9 cellular contexts compared by ENCODE assay signal in genomic region chr12:51368640-51369517, GRCh38. TPM values are rescaled to one million over a fixed set of nuclear protein-coding genes. Genes with fewer than 3 reads are reported as not detected.
DNase-seq lines count a peak whose midpoint lies in the region; ATAC-seq, FAIRE-seq and TF ChIP-seq lines count a peak whose summit lies in the region.
"Had no signal": no experiment of that assay in that cellular context is flagged by ENCODE, and none has a peak within 500 bp of the region (broad histone marks: within the 10 kb centered on the region; RNA-seq: fewer than 3 reads in every experiment).

No MANE protein-coding gene starts in this region.

- DNase-seq in right lobe of liver (peak in 2 of 3 donors; percentile 54 to 68), HepG2 (ENCODE audit: low spot score) (no peak), iris pigment epithelial cell (ENCODE audit: low read depth) (peak; percentile 87), vagina (ENCODE audit: extremely low spot score in 2 of 2) (no peak)
- peak; percentile 83 to 86 for DNase-seq in activated T-cell treated with anti-CD3 and anti-CD28 coated beads, Interleukin-2, amount 50 U/mL, for 48 hours
- DNase-seq in stimulated activated CD8-positive, alpha-beta memory T cell treated with anti-CD3 and anti-CD28 coated beads, Interleukin-12 subunit alpha, Interleukin-12 subunit beta, amount 100 ng/mL, for 24 hours (ENCODE audit: extremely low read depth) = peak; percentile 56

- no peak overlapping the region for H3K9ac ChIP-seq in HepG2 (ENCODE audit: insufficient read depth, low read depth, low read length)

- no peak for TF ChIP-seq RAD21 in HepG2 (CRISPR knock-in tag; IDR thresholded peaks at IDR 0.05)

- no peak for FAIRE-seq in HepG2 (lab: Jason Lieb, UNC)

- H3K27me3 ChIP-seq in right lobe of liver = no peaks in the 10 kb centered on the region
- 0 out of 5 replicates have a peak, but pooled peaks cover 0 to 2% of the 10 kb centered on the region in 2 experiments for H3K27me3 ChIP-seq in HepG2 (ENCODE audit: control insufficient read depth in 1 of 2, insufficient read depth in 2 of 2, low read length in 2 of 2)
- no peaks in the 10 kb centered on the region for H3K27me3 ChIP-seq in vagina

- TF ChIP-seq EP300 in HepG2 (IDR thresholded peaks at IDR 0.05; ENCODE audit: low read depth in 2 of 2, low read length in 2 of 2) (no peak), HepG2 (CRISPR knock-in tag; IDR thresholded peaks at IDR 0.05; ENCODE audit: borderline replicate concordance) (no peak)

- H3K4me2 ChIP-seq in HepG2 (ENCODE audit: low read depth, low read length) = no peak overlapping the region

- CTCF ChIA-PET in HepG2 (lab: Yijun Ruan, JAX; ENCODE audit: low intra/inter-chr PET ratio, low total read pairs) = no interaction called here

- no peak overlapping the region for H3K27ac ChIP-seq in right lobe of liver
- H3K27ac ChIP-seq in HepG2 (ENCODE audit: extremely low read length, insufficient read depth, low read length) = no peak overlapping the region
- no peak overlapping the region for H3K27ac ChIP-seq in vagina

- H3K4me3 ChIP-seq in right lobe of liver = no peak overlapping the region
- no peak overlapping the region for H3K4me3 ChIP-seq in HepG2 (replicated peaks in 1 of 3; ENCODE audit: insufficient read depth in 1 of 3, low read depth in 2 of 3, low read length in 3 of 3)
- no peak overlapping the region for H3K4me3 ChIP-seq in vagina

- H3K9me3 ChIP-seq in right lobe of liver = no peaks in the 10 kb centered on the region
- no peaks in the 10 kb centered on the region for H3K9me3 ChIP-seq in HepG2 (ENCODE audit: low read length)
- H3K9me3 ChIP-seq in vagina = no peaks in the 10 kb centered on the region
- H3K9me3 ChIP-seq: Caco-2 had no signal

- intact Hi-C loops in right lobe of liver (cut with DNase I) (no loop called here), HepG2 (cut with micrococcal nuclease; ENCODE audit: unreplicated experiment) (no loop called here), vagina (cut with DNase I) (no loop called here)

- peak; percentile 26 to 30 (median 29) for ATAC-seq in right lobe of liver
- no peak for ATAC-seq in HepG2
- ATAC-seq in HG03108 (IDR thresholded peaks at IDR 0.05; ENCODE audit: unreplicated experiment) = peak; percentile 98

- H3K36me3 ChIP-seq in right lobe of liver (no peaks in the 10 kb centered on the region), HepG2 (replicated peaks in 1 of 2; ENCODE audit: control insufficient read depth in 1 of 2, insufficient read depth in 2 of 2, low read length in 2 of 2) (no peaks in the 10 kb centered on the region), vagina (no peaks in the 10 kb centered on the region)

- in situ Hi-C loops in HepG2 (cut with HindIII; ENCODE audit: extremely low pct_ligation_motif_present, low pct_unique_long_range_greater_than_20kb) = no loop called here

- H4K20me1 ChIP-seq in HepG2 (ENCODE audit: insufficient read depth, low read length) = no peaks in the 10 kb centered on the region

- TF ChIP-seq POLR2A in right lobe of liver (IDR thresholded peaks at IDR 0.05) (no peak), HepG2 (IDR thresholded peaks at IDR 0.05; ENCODE audit: insufficient read depth in 1 of 2, low read depth in 2 of 2, low read length in 2 of 2) (no peak), vagina (IDR thresholded peaks at IDR 0.05) (no peak)

- no peaks in the 10 kb centered on the region for H3K79me2 ChIP-seq in HepG2 (ENCODE audit: insufficient read depth, low read length)

- no peak overlapping the region for H2AFZ ChIP-seq in HepG2 (ENCODE audit: low read length)

- 84% methylated on average over 10 of the region's 17 CpGs for WGBS in right lobe of liver (ENCODE audit: insufficient coverage, low coverage, low lambda C conversion rate, missing lambda C conversion rate)
- WGBS in HepG2 (ENCODE audit: low lambda C conversion rate) = 85% methylated on average over 15 of the region's 17 CpGs

- POLR2A ChIA-PET in HepG2 (lab: Yijun Ruan, JAX) = no interaction called here

- no TSS peak for BruUV-seq in HepG2 (replicated peaks; lab: Mats Ljungman, UMichigan)

- TF ChIP-seq CTCF in right lobe of liver (IDR thresholded peaks at IDR 0.05) (no peak), HepG2 (CRISPR knock-in tag; IDR thresholded peaks at IDR 0.05) (no peak), vagina (IDR thresholded peaks at IDR 0.05) (no peak)

- H3K4me1 ChIP-seq in right lobe of liver (peaks cover 0 to 16% (median 2%) of the 10 kb centered on the region in 4 donors), HepG2 (ENCODE audit: insufficient read depth, low read length) (peaks cover 29% of the 10 kb centered on the region), vagina (peaks cover 11% of the 10 kb centered on the region)

RNA-seq across cellular contexts. Expression of gene GALNT6, which starts 22.3 kb away (rescaled TPM):
- 1 to 10 TPM in 3 of 6 experiments, under 1 TPM in 3; 0.55 to 3.3 (median 1.3) TPM for total RNA-seq in right lobe of liver
- total RNA-seq in HepG2 (2016; rRNA removed; fragmentation: Illumina TruSeq; extraction: Trizol) = 0.87 and 1.1 TPM in 2 replicates
- total RNA-seq in HepG2 (2016; cell fraction: cytosol; rRNA removed; fragmentation: Illumina TruSeq; extraction: Trizol; ENCODE audit: low read depth) = 0.18 TPM in 1 of 2 replicates, not detected in the other
- total RNA-seq in HepG2 (2016; cell fraction: insoluble cytoplasmic fraction; rRNA removed; fragmentation: Illumina TruSeq; extraction: Trizol) = 1.2 and 1.3 TPM in 2 replicates
- 0.31 and 0.52 TPM in 2 replicates for total RNA-seq in HepG2 (2016; cell fraction: membrane; rRNA removed; fragmentation: Illumina TruSeq; extraction: Trizol)
- total RNA-seq in HepG2 (2016; cell fraction: nucleus; rRNA removed; fragmentation: Illumina TruSeq; extraction: Trizol) = 1.7 and 2.4 TPM in 2 replicates
- 0.78 and 1.0 TPM in 2 replicates for polyA plus RNA-seq in HepG2 (2011; rRNA removed)
- polyA plus RNA-seq in HepG2 (2011; cell fraction: cytosol; rRNA removed) = 0.38 and 0.62 TPM in 2 replicates
- polyA plus RNA-seq in HepG2 (2011; cell fraction: nucleus; rRNA removed) = 0.33 and 1.3 TPM in 2 replicates
- polyA plus RNA-seq in HepG2 (2012) = 1.1 and 1.9 TPM in 2 replicates
- 0.08 and 0.09 TPM in 2 replicates for polyA plus RNA-seq in HepG2 (2016; cell fraction: cytosol; fragmentation: Illumina TruSeq; extraction: Trizol; ENCODE audit: low read depth)
- 0.37 and 0.41 TPM in 2 replicates for polyA plus RNA-seq in HepG2 (2016; cell fraction: insoluble cytoplasmic fraction; fragmentation: Illumina TruSeq; extraction: Trizol; ENCODE audit: low read depth)
- polyA plus RNA-seq in HepG2 (2016; cell fraction: membrane; fragmentation: Illumina TruSeq; extraction: Trizol; ENCODE audit: low read depth) = 0.13 and 0.40 TPM in 2 replicates
- polyA plus RNA-seq in HepG2 (2016; cell fraction: nucleus; fragmentation: Illumina TruSeq; extraction: Trizol; ENCODE audit: insufficient read depth, low read depth) = 1.0 and 2.1 TPM in 2 replicates
- polyA minus RNA-seq in HepG2 (2011; rRNA and poly(A)+ RNA removed; ENCODE audit: low replicate concordance) = 0.09 and 2.7 TPM in 2 replicates
- 0.40 and 0.97 TPM in 2 replicates for polyA minus RNA-seq in HepG2 (2011; cell fraction: cytosol; rRNA and poly(A)+ RNA removed)
- polyA minus RNA-seq in HepG2 (2011; cell fraction: nucleus; rRNA and poly(A)+ RNA removed) = 0.77 and 0.99 TPM in 2 replicates
- polyA plus RNA-seq in PFSK-1 (2012; ENCODE audit: insufficient read length, low read depth) = 3.6 TPM
- total RNA-seq in vagina = 12.5 TPM

RNA-seq across cellular contexts. Expression of gene CELA1, which starts 22.4 kb away (rescaled TPM):
- total RNA-seq in right lobe of liver (not detected), HepG2 (2016; rRNA removed; fragmentation: Illumina TruSeq; extraction: Trizol) (not detected in 2 replicates), vagina (not detected)
- not detected in 2 replicates for total RNA-seq in HepG2 (2016; cell fraction: cytosol; rRNA removed; fragmentation: Illumina TruSeq; extraction: Trizol; ENCODE audit: low read depth)
- total RNA-seq in HepG2 (2016; cell fraction: insoluble cytoplasmic fraction; rRNA removed; fragmentation: Illumina TruSeq; extraction: Trizol) = not detected in 2 replicates
- total RNA-seq in HepG2 (2016; cell fraction: membrane; rRNA removed; fragmentation: Illumina TruSeq; extraction: Trizol) = not detected in 2 replicates
- total RNA-seq in HepG2 (2016; cell fraction: nucleus; rRNA removed; fragmentation: Illumina TruSeq; extraction: Trizol) = not detected in 2 replicates
- not detected in 2 replicates for polyA plus RNA-seq in HepG2 (2011; rRNA removed)
- polyA plus RNA-seq in HepG2 (2011; cell fraction: cytosol; rRNA removed) = not detected in 2 replicates
- not detected in 2 replicates for polyA plus RNA-seq in HepG2 (2011; cell fraction: nucleus; rRNA removed)
- not detected in 2 replicates for polyA plus RNA-seq in HepG2 (2012)
- polyA plus RNA-seq in HepG2 (2016; cell fraction: cytosol; fragmentation: Illumina TruSeq; extraction: Trizol; ENCODE audit: low read depth) = not detected in 2 replicates
- not detected in 2 replicates for polyA plus RNA-seq in HepG2 (2016; cell fraction: insoluble cytoplasmic fraction; fragmentation: Illumina TruSeq; extraction: Trizol; ENCODE audit: low read depth)
- polyA plus RNA-seq in HepG2 (2016; cell fraction: membrane; fragmentation: Illumina TruSeq; extraction: Trizol; ENCODE audit: low read depth) = not detected in 2 replicates
- not detected in 2 replicates for polyA plus RNA-seq in HepG2 (2016; cell fraction: nucleus; fragmentation: Illumina TruSeq; extraction: Trizol; ENCODE audit: insufficient read depth, low read depth)
- not detected in 2 replicates for polyA minus RNA-seq in HepG2 (2011; rRNA and poly(A)+ RNA removed; ENCODE audit: low replicate concordance)
- not detected in 2 replicates for polyA minus RNA-seq in HepG2 (2011; cell fraction: cytosol; rRNA and poly(A)+ RNA removed)
- not detected in 2 replicates for polyA minus RNA-seq in HepG2 (2011; cell fraction: nucleus; rRNA and poly(A)+ RNA removed)
- polyA plus RNA-seq in PFSK-1 (2012; ENCODE audit: insufficient read length, low read depth) = not detected
- total RNA-seq: Caco-2 had no signal

RNA-seq across cellular contexts. Expression of gene BIN2, which starts 44.9 kb away (rescaled TPM):
- total RNA-seq in right lobe of liver = 1 to 10 TPM; 2.3 to 5.8 (median 3.7) TPM
- total RNA-seq in HepG2 (2016; rRNA removed; fragmentation: Illumina TruSeq; extraction: Trizol) = not detected in 2 replicates
- total RNA-seq in HepG2 (2016; cell fraction: cytosol; rRNA removed; fragmentation: Illumina TruSeq; extraction: Trizol; ENCODE audit: low read depth) = not detected in 2 replicates
- not detected in 2 replicates for total RNA-seq in HepG2 (2016; cell fraction: insoluble cytoplasmic fraction; rRNA removed; fragmentation: Illumina TruSeq; extraction: Trizol)
- not detected in 2 replicates for total RNA-seq in HepG2 (2016; cell fraction: membrane; rRNA removed; fragmentation: Illumina TruSeq; extraction: Trizol)
- not detected in 2 replicates for total RNA-seq in HepG2 (2016; cell fraction: nucleus; rRNA removed; fragmentation: Illumina TruSeq; extraction: Trizol)
- polyA plus RNA-seq in HepG2 (2011; rRNA removed) = not detected in 2 replicates
- not detected in 2 replicates for polyA plus RNA-seq in HepG2 (2011; cell fraction: cytosol; rRNA removed)
- not detected in 2 replicates for polyA plus RNA-seq in HepG2 (2011; cell fraction: nucleus; rRNA removed)
- polyA plus RNA-seq in HepG2 (2012) = not detected in 2 replicates
- polyA plus RNA-seq in HepG2 (2016; cell fraction: cytosol; fragmentation: Illumina TruSeq; extraction: Trizol; ENCODE audit: low read depth) = not detected in 2 replicates
- polyA plus RNA-seq in HepG2 (2016; cell fraction: insoluble cytoplasmic fraction; fragmentation: Illumina TruSeq; extraction: Trizol; ENCODE audit: low read depth) = not detected in 2 replicates
- polyA plus RNA-seq in HepG2 (2016; cell fraction: membrane; fragmentation: Illumina TruSeq; extraction: Trizol; ENCODE audit: low read depth) = not detected in 2 replicates
- not detected in 2 replicates for polyA plus RNA-seq in HepG2 (2016; cell fraction: nucleus; fragmentation: Illumina TruSeq; extraction: Trizol; ENCODE audit: insufficient read depth, low read depth)
- not detected in 2 replicates for polyA minus RNA-seq in HepG2 (2011; rRNA and poly(A)+ RNA removed; ENCODE audit: low replicate concordance)
- not detected in 2 replicates for polyA minus RNA-seq in HepG2 (2011; cell fraction: cytosol; rRNA and poly(A)+ RNA removed)
- not detected in 2 replicates for polyA minus RNA-seq in HepG2 (2011; cell fraction: nucleus; rRNA and poly(A)+ RNA removed)
- not detected for polyA plus RNA-seq in PFSK-1 (2012; ENCODE audit: insufficient read length, low read depth)
- total RNA-seq in vagina = 6.4 TPM

RNA-seq across cellular contexts. Expression of gene SLC4A8, which starts 55.8 kb away (rescaled TPM):
- total RNA-seq in right lobe of liver (under 1 TPM; 0.04 to 0.55 (median 0.19) TPM), HepG2 (2016; rRNA removed; fragmentation: Illumina TruSeq; extraction: Trizol) (0.07 TPM in 1 of 2 replicates, not detected in the other), vagina (0.74 TPM)
- not detected in 2 replicates for total RNA-seq in HepG2 (2016; cell fraction: cytosol; rRNA removed; fragmentation: Illumina TruSeq; extraction: Trizol; ENCODE audit: low read depth)
- total RNA-seq in HepG2 (2016; cell fraction: insoluble cytoplasmic fraction; rRNA removed; fragmentation: Illumina TruSeq; extraction: Trizol) = 0.06 and 0.10 TPM in 2 replicates
- total RNA-seq in HepG2 (2016; cell fraction: membrane; rRNA removed; fragmentation: Illumina TruSeq; extraction: Trizol) = not detected in 2 replicates
- total RNA-seq in HepG2 (2016; cell fraction: nucleus; rRNA removed; fragmentation: Illumina TruSeq; extraction: Trizol) = 0.34 TPM in 1 of 2 replicates, not detected in the other
- polyA plus RNA-seq in HepG2 (2011; rRNA removed) = under 0.01 and 0.01 TPM in 2 replicates
- 0.17 TPM in 1 of 2 replicates, not detected in the other for polyA plus RNA-seq in HepG2 (2011; cell fraction: cytosol; rRNA removed)
- polyA plus RNA-seq in HepG2 (2011; cell fraction: nucleus; rRNA removed) = 0.17 and 0.19 TPM in 2 replicates
- polyA plus RNA-seq in HepG2 (2012) = 0.05 TPM in 2 replicates
- polyA plus RNA-seq in HepG2 (2016; cell fraction: cytosol; fragmentation: Illumina TruSeq; extraction: Trizol; ENCODE audit: low read depth) = not detected in 2 replicates
- polyA plus RNA-seq in HepG2 (2016; cell fraction: insoluble cytoplasmic fraction; fragmentation: Illumina TruSeq; extraction: Trizol; ENCODE audit: low read depth) = not detected in 2 replicates
- polyA plus RNA-seq in HepG2 (2016; cell fraction: membrane; fragmentation: Illumina TruSeq; extraction: Trizol; ENCODE audit: low read depth) = not detected in 2 replicates
- polyA plus RNA-seq in HepG2 (2016; cell fraction: nucleus; fragmentation: Illumina TruSeq; extraction: Trizol; ENCODE audit: insufficient read depth, low read depth) = not detected in 2 replicates
- not detected in 2 replicates for polyA minus RNA-seq in HepG2 (2011; rRNA and poly(A)+ RNA removed; ENCODE audit: low replicate concordance)
- not detected in 2 replicates for polyA minus RNA-seq in HepG2 (2011; cell fraction: cytosol; rRNA and poly(A)+ RNA removed)
- 0.13 and 0.37 TPM in 2 replicates for polyA minus RNA-seq in HepG2 (2011; cell fraction: nucleus; rRNA and poly(A)+ RNA removed)
- 0.98 TPM for polyA plus RNA-seq in PFSK-1 (2012; ENCODE audit: insufficient read length, low read depth)

Comparison
In these comparisons a context has a peak if more than half of its experiments do, and no peak if none do; other contexts are left out.
1. DNase-seq: peak in right lobe of liver (2 of 3), activated T-cell treated with anti-CD3 and anti-CD28 coated beads, Interleukin-2, amount 50 U/mL, for 48 hours (2 of 2), iris pigment epithelial cell (single experiment) and stimulated activated CD8-positive, alpha-beta memory T cell treated with anti-CD3 and anti-CD28 coated beads, Interleukin-12 subunit alpha, Interleukin-12 subunit beta, amount 100 ng/mL, for 24 hours (single experiment); none in HepG2 (single experiment) and vagina (0 of 2).